24 cellular contexts compared by ENCODE assay signal in the genomic region with DNA sequence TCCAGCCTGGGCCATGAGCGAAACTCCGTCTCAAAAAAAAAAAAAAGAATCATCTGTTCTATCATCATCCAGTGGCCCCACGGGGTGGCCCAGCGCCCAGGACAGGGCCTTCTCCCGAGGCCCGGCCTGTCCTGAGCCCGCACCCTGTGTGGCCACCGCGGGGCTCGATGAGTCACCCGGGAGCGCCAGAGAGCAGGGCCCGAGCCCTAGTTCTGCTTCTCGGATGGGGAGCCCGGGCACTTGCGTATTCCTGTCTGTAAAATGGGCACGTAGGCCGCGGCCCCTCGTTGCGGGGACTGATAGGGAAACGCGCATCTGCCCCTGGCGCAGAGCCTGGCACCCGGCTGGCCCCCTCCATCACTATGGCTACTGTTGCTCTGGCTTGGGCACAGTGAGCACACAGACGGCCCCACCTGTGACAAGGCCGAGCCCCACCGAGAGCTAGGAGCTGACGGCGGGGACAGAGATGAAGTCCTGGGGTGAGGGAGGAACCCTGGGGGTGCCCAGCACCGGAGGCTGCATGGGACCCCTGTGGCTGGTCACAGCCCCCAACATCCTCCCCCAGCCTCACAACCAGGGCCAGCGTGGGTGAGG.
"Had no signal": no experiment of that assay in that cellular context is flagged by ENCODE, and none has a peak within 500 bp of the region (broad histone marks: within the 10 kb centered on the region; RNA-seq: fewer than 3 reads in every experiment).

No MANE protein-coding gene starts in this region.

- H3K27me3 ChIP-seq: breast epithelium, gastroesophageal sphincter, hepatocyte, suprapubic skin, tibial artery had no signal

- DNase-seq: activated CD4-positive, alpha-beta memory T cell treated with anti-CD3 and anti-CD28 coated beads for 36 hours; activated CD4-positive, alpha-beta T cell treated with anti-CD3 and anti-CD28 coated beads, Interleukin-2, amount 10 ng/mL, durations not matched to agents 24 days and 14 days; activated CD4-positive, CD25-positive, alpha-beta regulatory T cell treated with anti-CD3 and anti-CD28 coated beads, Interleukin-2, amount 50 U/mL, for 72 hours; activated CD8-positive, alpha-beta memory T cell treated with anti-CD3 and anti-CD28 coated beads, Interleukin-2, amount 50 U/mL, for 4 hours; activated effector memory CD4-positive, alpha-beta T cell treated with anti-CD3 and anti-CD28 coated beads, Interleukin-2, amount 50 U/mL, for 16 hours; activated naive CD4-positive, alpha-beta T cell treated with anti-CD3 and anti-CD28 coated beads for 36 hours; activated naive CD8-positive, alpha-beta T cell treated with anti-CD3 and anti-CD28 coated beads for 36 hours; activated T-cell treated with anti-CD3 and anti-CD28 coated beads, Interleukin-2, amount 50 U/mL, for 1 hour; effector CD8-positive, alpha-beta T cell; islet precursor cell; left ventricle myocardium inferior; stimulated activated CD4-positive, alpha-beta T cell treated with anti-CD3 and anti-CD28 coated beads, Interleukin-15, amount 100 ng/mL, for 24 hours; stimulated activated CD4-positive, alpha-beta T cell treated with anti-CD3 and anti-CD28 coated beads, Interleukin-2, amount 100 ng/mL, for 24 hours; stimulated activated naive CD4-positive, alpha-beta T cell; T-helper 9 cell; tibial artery had no signal

- H3K27ac ChIP-seq: breast epithelium, gastroesophageal sphincter, hepatocyte, left ventricle myocardium inferior, parathyroid adenoma, psoas muscle, suprapubic skin, tibial artery had no signal

- ATAC-seq: gastroesophageal sphincter, psoas muscle had no signal

- H3K79me2 ChIP-seq: parathyroid adenoma had no signal

- H2AFZ ChIP-seq: hepatocyte, parathyroid adenoma had no signal

- H3K9me3 ChIP-seq: breast epithelium, gastroesophageal sphincter, left ventricle myocardium inferior, psoas muscle, suprapubic skin, tibial artery had no signal

- H3K4me1 ChIP-seq: breast epithelium, gastroesophageal sphincter, left ventricle myocardium inferior, parathyroid adenoma, psoas muscle, suprapubic skin, tibial artery had no signal

- H3K4me2 ChIP-seq: hepatocyte had no signal

- FAIRE-seq: astrocyte, endometrium had no signal

- H3K4me3 ChIP-seq: breast epithelium, gastroesophageal sphincter, hepatocyte, left ventricle myocardium inferior, psoas muscle, suprapubic skin, tibial artery had no signal

- H3K9ac ChIP-seq: parathyroid adenoma had no signal

- H3K36me3 ChIP-seq: breast epithelium had no signal
